Comparison of ENCODE assay signal across 7 cellular contexts in the genomic region with DNA sequence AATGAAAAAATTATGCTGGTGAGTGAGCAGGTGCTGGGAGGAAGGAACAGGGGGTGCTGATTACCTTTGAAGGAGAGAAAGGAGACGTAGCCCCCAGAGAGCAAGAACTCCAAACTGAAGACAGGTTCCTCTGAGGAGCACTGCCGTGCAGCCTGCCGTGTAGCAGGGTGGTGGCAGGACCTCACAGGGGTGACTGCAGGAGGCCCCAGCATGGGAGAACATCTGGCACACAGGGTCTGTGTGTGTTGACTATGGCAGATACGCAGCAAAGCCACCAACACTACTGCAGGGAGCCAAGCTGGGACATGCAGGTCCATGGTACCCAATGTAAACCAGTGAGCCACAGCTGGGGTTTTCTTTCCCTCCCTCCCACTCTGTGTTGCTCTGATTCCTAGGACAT.
"Had no signal": no experiment of that assay in that cellular context is flagged by ENCODE, and none has a peak within 500 bp of the region (broad histone marks: within the 10 kb centered on the region; RNA-seq: fewer than 3 reads in every experiment).

No MANE protein-coding gene starts in this region.

- ATAC-seq: GM23338, HepG2 had no signal

- H3K4me3 ChIP-seq: GM23338 had no signal

- H3K27me3 Mint-ChIP-seq: IgD-negative memory B cell had no signal

- H3K9me3 Mint-ChIP-seq: GM23338, H9, IgD-negative memory B cell had no signal

- H3K27ac Mint-ChIP-seq: GM23338, H9, HFFc6, IgD-negative memory B cell had no signal

- H3K4me3 Mint-ChIP-seq: GM23338, H9, HFFc6, IgD-negative memory B cell had no signal

- H3K36me3 Mint-ChIP-seq: IgD-negative memory B cell had no signal

- H3K4me2 ChIP-seq: GM23338 had no signal

- DNase-seq: H9, HCEC 1CT, HFFc6 had no signal

- H2AFZ ChIP-seq: GM23338 had no signal

- H3K27ac ChIP-seq: HL-60 had no signal
